ENCODE assay signal across 20 cellular contexts in the genomic region with DNA sequence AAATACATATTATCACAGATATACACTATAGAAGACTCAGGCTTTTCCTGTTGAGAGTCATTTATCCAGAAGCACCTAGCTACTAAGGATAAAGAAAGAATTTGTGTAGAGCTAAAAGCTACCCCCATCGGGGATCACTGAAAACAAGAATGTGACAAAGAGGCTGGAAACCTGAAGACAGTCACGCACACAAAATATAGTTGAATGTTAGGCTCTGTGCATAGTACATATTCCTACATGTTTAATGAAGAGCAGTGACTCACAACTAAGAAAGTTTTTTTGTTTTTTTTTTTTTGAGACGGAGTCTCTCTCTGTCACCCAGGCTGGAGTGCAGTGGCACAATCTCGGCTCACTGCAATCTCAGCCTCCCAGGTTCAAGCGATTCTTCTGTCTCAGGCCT. TPM values are rescaled to one million over a fixed set of nuclear protein-coding genes. Genes with fewer than 3 reads are reported as not detected.
DNase-seq lines count a peak whose midpoint lies in the region; ATAC-seq and TF ChIP-seq lines count a peak whose summit lies in the region.
"Had no signal": no experiment of that assay in that cellular context is flagged by ENCODE, and none has a peak within 500 bp of the region (broad histone marks: within the 10 kb centered on the region; RNA-seq: fewer than 3 reads in every experiment).

No MANE protein-coding gene starts in this region.

- no peak for TF ChIP-seq POLR2A in breast epithelium (IDR thresholded peaks at IDR 0.05)

- H3K27me3 Mint-ChIP-seq in MCF 10A (ENCODE audit: insufficient read depth, unreplicated experiment), result no peaks in the 10 kb centered on the region

- peaks cover 22% of the 10 kb centered on the region for H3F3A ChIP-seq in smooth muscle cell (ENCODE audit: low read depth)

- H3K4me3 Mint-ChIP-seq in MCF 10A (ENCODE audit: unreplicated experiment), result no peak overlapping the region
- H3K4me3 Mint-ChIP-seq: CD4-positive, CD25-positive, alpha-beta regulatory T cell had no signal

- H3K27me3 ChIP-seq in breast epithelium (no peaks in the 10 kb centered on the region), RWPE2 (ENCODE audit: insufficient read depth, poor library complexity, severe bottlenecking) (no peaks in the 10 kb centered on the region), smooth muscle cell (ENCODE audit: low read depth) (no peaks in the 10 kb centered on the region)
- H3K27me3 ChIP-seq: BE2C had no signal

- H3K27ac Mint-ChIP-seq in MCF 10A (ENCODE audit: low read depth, unreplicated experiment), result peak overlapping the region; percentile 61
- H3K27ac Mint-ChIP-seq: CD4-positive, CD25-positive, alpha-beta regulatory T cell had no signal

- POLR2A ChIA-PET in MCF 10A (lab: Yijun Ruan, JAX), result no interaction called here

- H3K9me3 ChIP-seq in breast epithelium, result no peaks in the 10 kb centered on the region
- peaks cover 9% of the 10 kb centered on the region for H3K9me3 ChIP-seq in RWPE2 (ENCODE audit: severe bottlenecking)
- H3K9me3 ChIP-seq in smooth muscle cell (replicated peaks; ENCODE audit: low read depth), result no peaks in the 10 kb centered on the region
- H3K9me3 ChIP-seq: BE2C had no signal

- no peaks in the 10 kb centered on the region for H3K4me1 ChIP-seq in breast epithelium
- H3K4me1 ChIP-seq in RWPE2 (ENCODE audit: insufficient read depth, poor library complexity, severe bottlenecking), result peaks cover 6% of the 10 kb centered on the region
- peaks cover 14% of the 10 kb centered on the region for H3K4me1 ChIP-seq in smooth muscle cell (ENCODE audit: low read depth)
- H3K4me1 ChIP-seq: BE2C had no signal

- no peaks in the 10 kb centered on the region for H3K36me3 Mint-ChIP-seq in MCF 10A (ENCODE audit: insufficient read depth, unreplicated experiment)
- H3K36me3 Mint-ChIP-seq: CD4-positive, CD25-positive, alpha-beta regulatory T cell had no signal

- no peaks in the 10 kb centered on the region for H3K79me2 ChIP-seq in smooth muscle cell (ENCODE audit: low read depth)

- no peak for ATAC-seq in RWPE2 (ENCODE audit: low read depth)
- ATAC-seq: PC-3 had no signal

- CTCF ChIA-PET in MCF 10A (lab: Yijun Ruan, JAX), result no interaction called here

- H2AFZ ChIP-seq in smooth muscle cell (ENCODE audit: low read depth), result peak overlapping the region; percentile 77

- TF ChIP-seq CTCF in MCF 10A (IDR thresholded peaks at IDR 0.05; ENCODE audit: unreplicated experiment) (no peak), breast epithelium (IDR thresholded peaks at IDR 0.05) (no peak), RWPE2 (IDR thresholded peaks at IDR 0.05; ENCODE audit: poor library complexity, severe bottlenecking) (no peak), smooth muscle cell (IDR thresholded peaks at IDR 0.05; ENCODE audit: borderline replicate concordance, insufficient read depth, poor library complexity, severe bottlenecking) (no peak)

- DNase-seq in MCF 10A (ENCODE audit: unreplicated experiment) (no peak), breast epithelium (ENCODE audit: low spot score in 2 of 2) (no peak), RWPE2 (ENCODE audit: low spot score) (no peak), epithelial cell of prostate (ENCODE audit: low read depth, low spot score) (no peak), smooth muscle cell (lab: John Stamatoyannopoulos, UW; ENCODE audit: unreplicated experiment) (no peak), NCI-H1092 (lab: John Stamatoyannopoulos, UW) (no peak), cortex of kidney (lab: John Stamatoyannopoulos, UW) (no peak), GDM1 (lab: John Stamatoyannopoulos, UW) (no peak)
- DNase-seq: BE2C; CD4-positive, CD25-positive, alpha-beta regulatory T cell; NCI-H1048; NCI-H1436 treated with DMSO at 0.1 percent for 48 hours; NCI-H2029; NCI-H2171; NCI-H526; PC-3 had no signal

- H3K36me3 ChIP-seq in breast epithelium (no peaks in the 10 kb centered on the region), RWPE2 (ENCODE audit: low read depth) (no peaks in the 10 kb centered on the region), smooth muscle cell (ENCODE audit: low read depth) (no peaks in the 10 kb centered on the region)
- H3K36me3 ChIP-seq: BE2C had no signal

- WGBS in smooth muscle cell (ENCODE audit: low lambda C conversion rate), result 52% methylated on average over 5 of the region's 5 CpGs

- no peaks in the 10 kb centered on the region for H4K20me1 ChIP-seq in smooth muscle cell (ENCODE audit: low read depth)

- H3K27ac ChIP-seq in breast epithelium (no peak overlapping the region), RWPE2 (ENCODE audit: poor library complexity, severe bottlenecking) (peak overlapping the region; percentile 85), epithelial cell of prostate (peak overlapping the region; percentile 95), smooth muscle cell (ENCODE audit: low read depth) (peak overlapping the region; percentile 98)
- H3K27ac ChIP-seq: KMS-11, RWPE1 had no signal

- H3K4me1 Mint-ChIP-seq in MCF 10A (ENCODE audit: insufficient read depth, unreplicated experiment), result peaks cover 25% of the 10 kb centered on the region
- H3K4me1 Mint-ChIP-seq: CD4-positive, CD25-positive, alpha-beta regulatory T cell had no signal

- H3K4me3 ChIP-seq in breast epithelium, result no peak overlapping the region
- no peak overlapping the region for H3K4me3 ChIP-seq in RWPE2 (ENCODE audit: severe bottlenecking)
- no peak overlapping the region for H3K4me3 ChIP-seq in smooth muscle cell

- peak overlapping the region; percentile 51 for H3K4me2 ChIP-seq in smooth muscle cell
- H3K4me2 ChIP-seq: KMS-11 had no signal

- no peak overlapping the region for H3K9ac ChIP-seq in smooth muscle cell (ENCODE audit: low read depth)
- H3K9ac ChIP-seq: KMS-11 had no signal

- peaks cover 7% of the 10 kb centered on the region for H3K9me3 Mint-ChIP-seq in MCF 10A (ENCODE audit: unreplicated experiment)
- H3K9me3 Mint-ChIP-seq: CD4-positive, CD25-positive, alpha-beta regulatory T cell had no signal

- no TSS peak for BruUV-seq in MCF 10A (replicated peaks; lab: Mats Ljungman, UMichigan)

- intact Hi-C loops in MCF 10A (cut with micrococcal nuclease), result no loop called here
- intact Hi-C loops in breast epithelium (cut with DNase I; ENCODE audit: low total_unique reads), result no loop called here

RNA-seq across cellular contexts. Expression of a gene that starts 8.4 kb away (rescaled TPM):
- not detected in 2 replicates for total RNA-seq in MCF 10A (2022)
- not detected for total RNA-seq in breast epithelium
- not detected in 2 replicates for total RNA-seq in smooth muscle cell
- not detected in 2 replicates for polyA plus RNA-seq in smooth muscle cell
- total RNA-seq: A172; CD4-positive, CD25-positive, alpha-beta regulatory T cell; G401; PC-3 had no signal
- polyA plus RNA-seq: CD4-positive, CD25-positive, alpha-beta regulatory T cell had no signal

RNA-seq across cellular contexts. Expression of a gene that starts 36.4 kb away (rescaled TPM):
- total RNA-seq in MCF 10A (2022) (42.6 and 49.6 TPM in 2 replicates), breast epithelium (10 to 100 TPM; 13.4 to 15.8 (median 15.2) TPM), smooth muscle cell (18.0 and 35.2 TPM in 2 replicates)
- polyA plus RNA-seq in smooth muscle cell, result 16.3 and 16.5 TPM in 2 replicates

RNA-seq across cellular contexts. Expression of a gene that starts 49.9 kb away (rescaled TPM):
- total RNA-seq in MCF 10A (2022), result 12.1 and 22.1 TPM in 2 replicates
- 10 to 100 TPM; 32.2 to 58.8 (median 53.7) TPM for total RNA-seq in breast epithelium
- total RNA-seq in smooth muscle cell, result 41.0 and 52.2 TPM in 2 replicates
- polyA plus RNA-seq in smooth muscle cell, result 24.1 and 26.6 TPM in 2 replicates

Comparison
In these comparisons a context has a peak if more than half of its experiments do, and no peak if none do; other contexts are left out.
1. H3K27ac ChIP-seq: peak in RWPE2 (single experiment), epithelial cell of prostate (single experiment) and smooth muscle cell (single experiment); none in breast epithelium (0 of 2).